Comparison of ENCODE assay signal across 23 cellular contexts in the genomic region with DNA sequence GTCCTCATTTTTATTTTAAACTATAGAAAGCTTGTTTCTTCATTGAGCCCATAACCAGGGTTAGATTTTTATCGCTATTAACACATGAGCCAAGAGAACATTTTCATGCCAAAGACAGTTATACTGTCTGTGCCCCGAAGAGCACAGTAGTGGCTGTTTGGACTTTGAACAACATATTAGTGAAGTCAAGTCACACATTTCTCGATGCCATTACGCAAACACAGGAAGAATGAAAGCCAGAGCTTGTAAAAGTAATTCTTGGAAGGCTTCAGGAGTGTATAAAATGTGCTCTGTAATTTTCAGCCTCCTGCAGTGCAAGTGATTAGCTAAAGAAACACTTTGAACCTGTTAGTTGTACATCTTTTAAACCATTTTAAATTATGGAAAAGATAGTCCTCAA.
DNase-seq lines count a peak whose midpoint lies in the region; ATAC-seq and TF ChIP-seq lines count a peak whose summit lies in the region.
"Had no signal": no experiment of that assay in that cellular context is flagged by ENCODE, and none has a peak within 500 bp of the region (broad histone marks: within the 10 kb centered on the region; RNA-seq: fewer than 3 reads in every experiment).

No MANE protein-coding gene starts in this region.

- no peaks in the 10 kb centered on the region for H3K9me3 ChIP-seq in adipocyte (ENCODE audit: control insufficient read depth, low read length)
- no peaks in the 10 kb centered on the region for H3K9me3 ChIP-seq in right cardiac atrium (ENCODE audit: control insufficient read depth, low read length)
- H3K9me3 ChIP-seq: A549 had no signal

- H3K27me3 ChIP-seq in adipocyte (replicated peaks; ENCODE audit: control insufficient read depth, insufficient read depth, low read length) (no peaks in the 10 kb centered on the region), right cardiac atrium (ENCODE audit: control insufficient read depth, insufficient read depth) (no peaks in the 10 kb centered on the region)

- ATAC-seq in right cardiac atrium (no peak), HG02798 (IDR thresholded peaks at IDR 0.05; ENCODE audit: poor library complexity, unreplicated experiment) (no peak)
- ATAC-seq: A549, HCT116, PC-3 had no signal

- TF ChIP-seq CTCF in AG09309 (IDR thresholded peaks at IDR 0.05; ENCODE audit: control insufficient read depth, insufficient read depth, low read depth, low read length, missing control alignments): no peak

- no peaks in the 10 kb centered on the region for H3K4me1 ChIP-seq in adipocyte (ENCODE audit: control insufficient read depth, insufficient read depth, low read length)
- H3K4me1 ChIP-seq in right cardiac atrium (ENCODE audit: control insufficient read depth, insufficient read depth, low read length): no peaks in the 10 kb centered on the region
- H3K4me1 ChIP-seq: A549 had no signal

- H3K27ac ChIP-seq in right cardiac atrium (ENCODE audit: low read length): no peak overlapping the region
- H3K27ac ChIP-seq: A549 had no signal

- intact Hi-C loops in right cardiac atrium (cut with DNase I): no loop called here

- no peak overlapping the region for H3K4me3 ChIP-seq in AG09309 (ENCODE audit: control insufficient read depth, low read depth, low read length)
- no peak overlapping the region for H3K4me3 ChIP-seq in adipocyte (ENCODE audit: low read length)
- no peak overlapping the region for H3K4me3 ChIP-seq in right cardiac atrium (ENCODE audit: low read length)
- H3K4me3 ChIP-seq: A549 had no signal

- 76% methylated on average over 4 of the region's 4 CpGs for WGBS in right cardiac atrium

- DNase-seq in AG09309 (ENCODE audit: low read depth) (peak; percentile 40), GM04503 (ENCODE audit: low read depth) (peak; percentile 36), adipocyte (ENCODE audit: low read depth) (peak; percentile 29), iris pigment epithelial cell (ENCODE audit: low read depth) (peak; percentile 32), right cardiac atrium (no peak), superior temporal gyrus (ENCODE audit: extremely low spot score) (no peak), CD1c-positive myeloid dendritic cell (ENCODE audit: extremely low spot score) (no peak)
- DNase-seq: AML-193; CD4-positive, CD25-positive, alpha-beta regulatory T cell; COR-L47; DMS 273 treated with DMSO at 0.1 percent for 48 hours; DND-41; GDM1; GOT3; KBM-7; MV-4-11; NCI-H187; NCI-H345; NCI-H526; PC-3 had no signal

- no peak overlapping the region for H3K9ac ChIP-seq in adipocyte (ENCODE audit: low read length)

- no peaks in the 10 kb centered on the region for H3K36me3 ChIP-seq in adipocyte (ENCODE audit: control insufficient read depth, insufficient read depth, low read length, severe bottlenecking)

Comparison
In these comparisons a context has a peak if more than half of its experiments do, and no peak if none do; other contexts are left out.
1. DNase-seq: peak in AG09309 (single experiment), GM04503 (single experiment), adipocyte (single experiment) and iris pigment epithelial cell (single experiment); none in right cardiac atrium (0 of 3), superior temporal gyrus (single experiment) and CD1c-positive myeloid dendritic cell (single experiment).